Comparison of ENCODE assay signal across 19 cellular contexts in the genomic region with DNA sequence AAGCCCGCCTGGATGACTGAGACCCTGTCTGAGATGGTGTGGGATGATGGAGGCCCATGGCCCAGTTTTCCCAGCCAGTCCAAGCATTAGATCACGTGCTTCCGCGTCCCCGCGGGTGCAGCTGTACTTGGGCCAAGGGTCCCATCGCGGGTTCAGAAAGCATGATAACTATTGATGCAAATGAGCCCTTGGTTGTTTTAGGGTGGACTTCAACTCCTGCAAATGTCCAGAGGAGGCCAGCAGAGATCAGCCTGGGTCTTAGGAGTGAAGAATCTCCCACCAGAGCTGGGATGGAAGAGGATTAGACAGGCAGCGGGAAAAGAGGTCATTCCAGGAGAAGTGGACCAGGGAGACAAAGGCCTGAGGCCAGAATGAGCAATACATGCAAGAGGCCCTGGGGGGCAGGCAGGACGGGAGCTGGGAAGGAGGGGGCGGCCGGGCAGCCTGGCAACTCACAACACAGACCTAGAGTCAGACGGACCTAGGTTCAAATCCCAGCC.
DNase-seq lines count a peak whose midpoint lies in the region; ATAC-seq and TF ChIP-seq lines count a peak whose summit lies in the region.
"Had no signal": no experiment of that assay in that cellular context is flagged by ENCODE, and none has a peak within 500 bp of the region (broad histone marks: within the 10 kb centered on the region; RNA-seq: fewer than 3 reads in every experiment).

No MANE protein-coding gene starts in this region.

- peaks cover 0 to 11% (median 0%) of the 10 kb centered on the region in 3 donors for H3K4me1 ChIP-seq in gastroesophageal sphincter

- no peaks in the 10 kb centered on the region for H3K9me3 ChIP-seq in gastroesophageal sphincter
- H3K9me3 ChIP-seq: esophagus muscularis mucosa, tibial nerve had no signal

- H3K36me3 ChIP-seq in gastroesophageal sphincter: peaks cover 0 to 20% of the 10 kb centered on the region in 2 donors

- H3K27me3 ChIP-seq in gastroesophageal sphincter: no peaks in the 10 kb centered on the region
- H3K27me3 ChIP-seq: esophagus muscularis mucosa, tibial nerve had no signal

- no peak overlapping the region for H3K4me3 ChIP-seq in gastroesophageal sphincter
- H3K4me3 ChIP-seq: esophagus muscularis mucosa, tibial nerve had no signal

- H3K4me1 Mint-ChIP-seq in stimulated activated naive CD8-positive, alpha-beta T cell treated with anti-CD3 and anti-CD28 coated beads, Interleukin-15, amount 100 ng/mL, for 72 hours: no peaks in the 10 kb centered on the region
- H3K4me1 Mint-ChIP-seq: IgD-negative memory B cell had no signal

- no peak for TF ChIP-seq CTCF in gastroesophageal sphincter (IDR thresholded peaks at IDR 0.05)

- no peak for ATAC-seq in stimulated activated naive CD8-positive, alpha-beta T cell treated with anti-CD3 and anti-CD28 coated beads, Interleukin-15, amount 100 ng/mL, for 72 hours
- ATAC-seq in stimulated activated naive CD8-positive, alpha-beta T cell treated with anti-CD3 and anti-CD28 coated beads, Interleukin-15, Interleukin-2, amounts not matched to agents 100 U/mL and 50 U/mL, for 24 hours: no peak
- ATAC-seq in gastroesophageal sphincter: peak; percentile 22
- no peak for ATAC-seq in HG03196 (IDR thresholded peaks at IDR 0.05; ENCODE audit: unreplicated experiment)
- ATAC-seq in GM19455 (IDR thresholded peaks at IDR 0.05; ENCODE audit: unreplicated experiment): no peak
- ATAC-seq: HCT116, Panc1 had no signal

- TF ChIP-seq POLR2A in gastroesophageal sphincter (IDR thresholded peaks at IDR 0.05): no peak

- WGBS in gastroesophageal sphincter (ENCODE audit: low coverage in 1 of 2), 2 donors: 66 to 82% methylated on average over 5 to 6 of the region's 13 CpGs

- H3K4me3 Mint-ChIP-seq in stimulated activated naive CD8-positive, alpha-beta T cell treated with anti-CD3 and anti-CD28 coated beads, Interleukin-15, amount 100 ng/mL, for 72 hours: no peak overlapping the region
- H3K4me3 Mint-ChIP-seq: IgD-negative memory B cell, nephron had no signal

- TF ChIP-seq EP300 in gastroesophageal sphincter (IDR thresholded peaks at IDR 0.05): no peak

- no peaks in the 10 kb centered on the region for H3K9me3 Mint-ChIP-seq in stimulated activated naive CD8-positive, alpha-beta T cell treated with anti-CD3 and anti-CD28 coated beads, Interleukin-15, amount 100 ng/mL, for 72 hours
- H3K9me3 Mint-ChIP-seq: activated T-helper 2 cell treated with anti-CD3 and anti-CD28 coated beads, Interferon-gamma antibody, Interleukin-2, Interleukin-4, amounts not matched to agents 10 μg/mL and 5 μg/mL and 100 μg/mL, durations not matched to agents 14 hours and 24 hours and 36 hours; IgD-negative memory B cell had no signal

- no peak for DNase-seq in stimulated activated naive CD8-positive, alpha-beta T cell treated with anti-CD3 and anti-CD28 coated beads, Interleukin-15, amount 100 ng/mL, for 72 hours
- DNase-seq in stimulated activated naive CD8-positive, alpha-beta T cell treated with anti-CD3 and anti-CD28 coated beads, Interleukin-15, Interleukin-2, amounts not matched to agents 100 U/mL and 50 U/mL, for 24 hours: no peak
- DNase-seq in mesenteric fat pad (ENCODE audit: low spot score): peak; percentile 82
- no peak for DNase-seq in DMS53 treated with DMSO at 0.1 percent for 48 hours (lab: John Stamatoyannopoulos, UW; ENCODE audit: unreplicated experiment)
- no peak for DNase-seq in kidney glomerular epithelial cell (lab: John Stamatoyannopoulos, UW)
- DNase-seq: activated CD4-positive, alpha-beta T cell treated with anti-CD3 and anti-CD28 coated beads, Interleukin-2, amount 50 U/mL, for 48 hours; dermis blood vessel endothelial cell; NCI-H2081; stimulated activated CD4-positive, alpha-beta T cell treated with anti-CD3 and anti-CD28 coated beads, Interleukin-1b, Interleukin-23, amount 100 ng/mL, for 48 hours had no signal

- H3K27me3 Mint-ChIP-seq in stimulated activated naive CD8-positive, alpha-beta T cell treated with anti-CD3 and anti-CD28 coated beads, Interleukin-15, amount 100 ng/mL, for 72 hours: peaks cover 8% of the 10 kb centered on the region

- peak overlapping the region; percentile 30 to 39 for H3K27ac Mint-ChIP-seq in stimulated activated naive CD8-positive, alpha-beta T cell treated with anti-CD3 and anti-CD28 coated beads, Interleukin-15, amount 100 ng/mL, for 72 hours
- H3K27ac Mint-ChIP-seq: activated T-helper 2 cell treated with anti-CD3 and anti-CD28 coated beads, Interferon-gamma antibody, Interleukin-2, Interleukin-4, amounts not matched to agents 10 μg/mL and 5 μg/mL and 100 μg/mL, durations not matched to agents 14 hours and 24 hours and 36 hours; IgD-negative memory B cell; nephron had no signal

- H3K27ac ChIP-seq in gastroesophageal sphincter: peak overlapping the region in 2 of 4 donors; percentile 20 to 24
